Comparison of ENCODE assay signal across 1 cellular context in the genomic region with DNA sequence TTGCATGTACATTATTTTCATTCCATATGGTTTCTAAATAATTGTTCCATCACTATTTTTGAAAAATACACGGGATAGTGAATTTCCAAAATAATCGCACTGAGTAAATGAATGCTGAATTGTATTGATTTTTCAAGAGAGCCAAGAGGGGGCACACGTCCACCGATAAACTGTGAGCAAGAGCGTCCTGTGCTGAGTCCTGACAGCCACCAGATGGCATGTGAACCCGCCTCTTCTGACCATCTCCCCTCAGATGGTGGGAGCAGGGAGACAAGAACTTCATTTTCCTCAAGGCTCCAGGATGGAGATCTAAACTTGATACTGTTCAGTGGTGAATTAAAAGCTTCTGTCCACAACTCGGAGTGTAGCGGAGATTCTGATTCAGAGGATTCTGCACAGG.
TF ChIP-seq lines count a peak whose summit lies in the region.

No MANE protein-coding gene starts in this region.

TF ChIP-seq in SK-N-SH treated with all-trans-retinoic acid at 6 μM for 48 hours, 23 proteins besides CTCF, POLR2A, EP300 and RAD21 (continued from another document):
- TF ChIP-seq PATZ1 (CRISPR knock-in tag; IDR thresholded peaks at IDR 0.05; ENCODE audit: borderline replicate concordance): no peak
- no peak for TF ChIP-seq BACH2 (CRISPR knock-in tag; IDR thresholded peaks at IDR 0.05; ENCODE audit: borderline replicate concordance)
